In the genomic region with DNA sequence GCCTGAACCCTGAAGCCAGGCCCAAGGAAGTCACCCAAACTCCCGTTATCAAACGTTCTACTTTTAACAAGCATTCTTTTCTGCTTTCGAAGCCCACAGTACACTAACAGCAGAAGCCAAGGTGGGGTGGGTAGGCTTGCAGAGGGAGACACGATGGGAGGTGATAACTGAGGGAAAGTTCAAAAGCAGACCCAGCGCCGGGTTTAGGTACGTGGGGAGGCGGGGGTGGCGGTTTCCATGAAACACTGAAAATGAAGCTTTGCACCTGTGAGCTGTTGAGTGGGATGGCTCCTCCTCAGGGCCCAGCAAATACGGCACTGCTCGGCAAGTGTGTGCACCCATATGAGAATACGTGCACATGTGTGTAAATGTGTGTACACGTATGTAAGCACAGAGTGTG, we compare ENCODE assay signal across 18 cellular contexts. TPM values are rescaled to one million over a fixed set of nuclear protein-coding genes. Genes with fewer than 3 reads are reported as not detected.
A peak's percentile ranks its signal among the peaks of the same experiment; 100 is the strongest.
DNase-seq lines count a peak whose midpoint lies in the region; ATAC-seq, FAIRE-seq and TF ChIP-seq lines count a peak whose summit lies in the region.
"Had no signal": no experiment of that assay in that cellular context is flagged by ENCODE, and none has a peak within 500 bp of the region (broad histone marks: within the 10 kb centered on the region; RNA-seq: fewer than 3 reads in every experiment).

No MANE protein-coding gene starts in this region.

- peak in 2 of 7 experiments; percentile 32 to 35 for DNase-seq in CD8-positive, alpha-beta T cell
- peak; percentile 86 for DNase-seq in Jurkat, Clone E6-1 (ENCODE audit: low read depth, low spot score)
- DNase-seq in anterior cingulate cortex (lab: John Stamatoyannopoulos, UW): no peak
- no peak for DNase-seq in sigmoid colon
- no peak for DNase-seq in RCC 7860 (ENCODE audit: low spot score)
- DNase-seq: caudate nucleus; DMS53; effector memory CD8-positive, alpha-beta T cell; kidney glomerular epithelial cell; NCI-H187; NCI-H510A; right lobe of liver; transverse colon had no signal

- peaks cover 86% of the 10 kb centered on the region for H3K4me1 Mint-ChIP-seq in CD8-positive, alpha-beta T cell (ENCODE audit: low read depth)
- peaks cover 57% of the 10 kb centered on the region for H3K4me1 Mint-ChIP-seq in activated T-helper 17 cell treated with anti-CD3 and anti-CD28 coated beads, Interleukin-2, amount 50 U/mL, for 72 hours
- H3K4me1 Mint-ChIP-seq: mesothelial cell of epicardium had no signal

- H3K4me3 Mint-ChIP-seq in CD8-positive, alpha-beta T cell: peak overlapping the region; percentile 65
- peak overlapping the region; percentile 24 for H3K4me3 Mint-ChIP-seq in activated T-helper 17 cell treated with anti-CD3 and anti-CD28 coated beads, Interleukin-2, amount 50 U/mL, for 72 hours
- H3K4me3 Mint-ChIP-seq: mesothelial cell of epicardium had no signal

- H3K9me3 Mint-ChIP-seq in CD8-positive, alpha-beta T cell: no peaks in the 10 kb centered on the region
- no peaks in the 10 kb centered on the region for H3K9me3 Mint-ChIP-seq in activated T-helper 17 cell treated with anti-CD3 and anti-CD28 coated beads, Interleukin-2, amount 50 U/mL, for 72 hours
- H3K9me3 Mint-ChIP-seq: effector memory CD8-positive, alpha-beta T cell; mesothelial cell of epicardium had no signal

- FAIRE-seq in RCC 7860 (lab: Jason Lieb, UNC): no peak

- intact Hi-C loops in CD8-positive, alpha-beta T cell (cut with DNase I, micrococcal nuclease): no loop called here
- intact Hi-C loops in sigmoid colon (cut with DNase I): no loop called here

- no peaks in the 10 kb centered on the region for H3K9me3 ChIP-seq in CD8-positive, alpha-beta T cell (ENCODE audit: low read length)
- H3K9me3 ChIP-seq in neutrophil: no peaks in the 10 kb centered on the region
- no peaks in the 10 kb centered on the region for H3K9me3 ChIP-seq in sigmoid colon
- H3K9me3 ChIP-seq: BLaER1, right lobe of liver, transverse colon had no signal

- TF ChIP-seq POLR2A in sigmoid colon (IDR thresholded peaks at IDR 0.05): no peak

- peaks cover 23% of the 10 kb centered on the region for H3K36me3 Mint-ChIP-seq in CD8-positive, alpha-beta T cell
- H3K36me3 Mint-ChIP-seq in activated T-helper 17 cell treated with anti-CD3 and anti-CD28 coated beads, Interleukin-2, amount 50 U/mL, for 72 hours (ENCODE audit: low read depth): peaks cover 32% of the 10 kb centered on the region

- no peak for TF ChIP-seq EP300 in sigmoid colon (IDR thresholded peaks at IDR 0.05)

- no peaks in the 10 kb centered on the region for H3K36me3 ChIP-seq in CD8-positive, alpha-beta T cell (ENCODE audit: insufficient read depth, low read length)
- H3K36me3 ChIP-seq in neutrophil: peaks cover 37% of the 10 kb centered on the region
- H3K36me3 ChIP-seq in sigmoid colon: peaks cover 0 to 39% (median 22%) of the 10 kb centered on the region in 4 donors
- H3K36me3 ChIP-seq: transverse colon had no signal

- no peak for TF ChIP-seq CTCF in CD8-positive, alpha-beta T cell (IDR thresholded peaks at IDR 0.05)
- no peak for TF ChIP-seq CTCF in neutrophil (IDR thresholded peaks at IDR 0.05)
- no peak for TF ChIP-seq CTCF in sigmoid colon (IDR thresholded peaks at IDR 0.05)

- no peak for ATAC-seq in CD8-positive, alpha-beta T cell
- ATAC-seq in activated T-helper 17 cell treated with anti-CD3 and anti-CD28 coated beads, Interleukin-2, amount 50 U/mL, for 72 hours (replicated peaks): no peak
- ATAC-seq: effector memory CD8-positive, alpha-beta T cell had no signal

- H3K27me3 Mint-ChIP-seq in CD8-positive, alpha-beta T cell (ENCODE audit: low read depth): no peaks in the 10 kb centered on the region
- H3K27me3 Mint-ChIP-seq in activated T-helper 17 cell treated with anti-CD3 and anti-CD28 coated beads, Interleukin-2, amount 50 U/mL, for 72 hours: peaks cover 4% of the 10 kb centered on the region
- H3K27me3 Mint-ChIP-seq: effector memory CD8-positive, alpha-beta T cell had no signal

- no peak overlapping the region for H3K4me3 ChIP-seq in CD8-positive, alpha-beta T cell (ENCODE audit: low read depth, low read length)
- H3K4me3 ChIP-seq in Jurkat, Clone E6-1 (ENCODE audit: low read length): peak overlapping the region; percentile 13
- H3K4me3 ChIP-seq in neutrophil (ENCODE audit: low read depth in 1 of 2, low read length in 1 of 2) (no peak overlapping the region), sigmoid colon (no peak overlapping the region)
- H3K4me3 ChIP-seq: BLaER1, hepatocyte, right lobe of liver, transverse colon had no signal

- H3K27ac ChIP-seq in CD8-positive, alpha-beta T cell (ENCODE audit: low read depth, low read length): peak overlapping the region; percentile 95
- H3K27ac ChIP-seq in neutrophil: peak overlapping the region; percentile 5
- H3K27ac ChIP-seq in sigmoid colon: no peak overlapping the region
- H3K27ac ChIP-seq: BLaER1, hepatocyte had no signal

- WGBS in sigmoid colon, 2 donors: 84 to 93% methylated on average over 13 of the region's 13 CpGs

- H3K27me3 ChIP-seq in CD8-positive, alpha-beta T cell (ENCODE audit: insufficient read depth, low read length): no peaks in the 10 kb centered on the region
- H3K27me3 ChIP-seq in neutrophil: no peaks in the 10 kb centered on the region
- H3K27me3 ChIP-seq in sigmoid colon: no peaks in the 10 kb centered on the region
- H3K27me3 ChIP-seq: hepatocyte, right lobe of liver, transverse colon had no signal

- CTCF ChIA-PET in CD8-positive, alpha-beta T cell (lab: Charles Lee): interaction anchor here (1.4 to 14.2 kb wide), 4 partner anchors 7 to 128 kb away, joined by 3 to 200 read pairs (median 88); a partner anchor contains a TSS

- H3K27ac Mint-ChIP-seq in CD8-positive, alpha-beta T cell: no peak overlapping the region
- H3K27ac Mint-ChIP-seq in activated T-helper 17 cell treated with anti-CD3 and anti-CD28 coated beads, Interleukin-2, amount 50 U/mL, for 72 hours: no peak overlapping the region
- H3K27ac Mint-ChIP-seq: mesothelial cell of epicardium had no signal

- peaks cover 90% of the 10 kb centered on the region for H3K4me1 ChIP-seq in CD8-positive, alpha-beta T cell (ENCODE audit: insufficient read depth, low read length)
- H3K4me1 ChIP-seq in neutrophil (ENCODE audit: control insufficient read depth in 1 of 2, insufficient read depth in 1 of 2, low read depth in 1 of 2, low read length in 1 of 2): peaks cover 35 to 37% of the 10 kb centered on the region in 2 experiments
- peaks cover 0 to 24% (median 8%) of the 10 kb centered on the region in 4 donors for H3K4me1 ChIP-seq in sigmoid colon

- POLR2A ChIA-PET in CD8-positive, alpha-beta T cell (lab: Charles Lee): interaction anchor here (0.6 to 30.7 kb wide), 4 partner anchors 8 to 91 kb away, joined by 3 to 2627 read pairs (median 104); a partner anchor contains a TSS

RNA-seq across cellular contexts. Expression of a gene that starts 49.8 kb away (rescaled TPM):
- total RNA-seq in CD8-positive, alpha-beta T cell: 100 to 1,000 TPM; 817 to 847 TPM
- polyA plus RNA-seq in Jurkat, Clone E6-1 (2012; ENCODE audit: insufficient read depth, insufficient read length): 22.6 TPM
- total RNA-seq in activated T-helper 17 cell treated with anti-CD3 and anti-CD28 coated beads, Interleukin-2, amount 50 U/mL, for 72 hours: 1 to 10 TPM; 1.9 to 9.9 TPM
- total RNA-seq in sigmoid colon: 10 to 100 TPM; 17.1 to 49.3 (median 28.3) TPM
- polyA plus RNA-seq in sigmoid colon: 10 to 100 TPM in 1 of 3 donors, 1 to 10 TPM in 2; 2.8 to 25.9 (median 3.6) TPM

Comparison
In these comparisons a context has a peak if more than half of its experiments do, and no peak if none do; other contexts are left out.
1. H3K27ac ChIP-seq: peak in CD8-positive, alpha-beta T cell (single experiment) and neutrophil (single experiment); none in sigmoid colon (0 of 4).
2. RNA of a gene that starts 49.8 kb away (total RNA-seq): 817 to 847 TPM in CD8-positive, alpha-beta T cell; 17.1 to 49.3 TPM in sigmoid colon and 1.9 to 9.9 TPM in activated T-helper 17 cell treated with anti-CD3 and anti-CD28 coated beads, Interleukin-2, amount 50 U/mL, for 72 hours; every median in the first group is over 10 times any median in the second.